2 cellular contexts compared by ENCODE assay signal in the genomic region with DNA sequence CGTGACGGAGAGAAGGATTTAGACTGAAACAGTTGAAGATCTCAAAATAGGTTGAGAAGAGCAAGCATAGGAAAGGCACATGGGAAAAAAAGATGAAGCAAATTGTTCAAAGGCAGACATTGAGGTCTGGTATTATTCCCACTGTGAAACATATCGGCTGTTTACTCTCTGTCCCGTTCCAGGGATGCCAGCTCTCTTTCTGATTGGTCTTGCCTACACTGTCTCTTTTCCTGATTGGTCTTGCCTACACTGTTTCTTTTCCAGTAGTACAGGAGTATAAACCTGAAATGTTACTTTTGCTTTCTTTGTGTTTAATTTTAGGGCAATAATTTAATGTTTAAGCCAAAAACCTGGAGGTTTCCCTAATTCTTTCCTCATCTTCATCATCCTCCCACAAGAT.
TF ChIP-seq lines count a peak whose summit lies in the region.

No MANE protein-coding gene starts in this region.

TF ChIP-seq in GM23338, 12 proteins besides CTCF, POLR2A, EP300 and RAD21:
- no peak for TF ChIP-seq CREB1 (CRISPR knock-in tag; IDR thresholded peaks at IDR 0.05; ENCODE audit: low read depth)
- no peak for TF ChIP-seq REST (IDR thresholded peaks at IDR 0.05; ENCODE audit: unreplicated experiment)
- no peak for TF ChIP-seq EZH2phosphoT487 (IDR thresholded peaks at IDR 0.05; ENCODE audit: unreplicated experiment)
- TF ChIP-seq EZH2 (IDR thresholded peaks at IDR 0.05; ENCODE audit: low read depth, unreplicated experiment), result no peak
- TF ChIP-seq ZNF331 (CRISPR knock-in tag; IDR thresholded peaks at IDR 0.05; ENCODE audit: low read depth), result no peak
- TF ChIP-seq ETS1 (IDR thresholded peaks at IDR 0.05), result no peak
TF ChIP-seq in GM23338: peak in this region for 0.

TF ChIP-seq in SK-N-SH, 30 proteins besides CTCF, POLR2A, EP300 and RAD21:
- TF ChIP-seq RCOR1 (IDR thresholded peaks at IDR 0.05; ENCODE audit: low read length), result no peak
- TF ChIP-seq, protein P1, sequence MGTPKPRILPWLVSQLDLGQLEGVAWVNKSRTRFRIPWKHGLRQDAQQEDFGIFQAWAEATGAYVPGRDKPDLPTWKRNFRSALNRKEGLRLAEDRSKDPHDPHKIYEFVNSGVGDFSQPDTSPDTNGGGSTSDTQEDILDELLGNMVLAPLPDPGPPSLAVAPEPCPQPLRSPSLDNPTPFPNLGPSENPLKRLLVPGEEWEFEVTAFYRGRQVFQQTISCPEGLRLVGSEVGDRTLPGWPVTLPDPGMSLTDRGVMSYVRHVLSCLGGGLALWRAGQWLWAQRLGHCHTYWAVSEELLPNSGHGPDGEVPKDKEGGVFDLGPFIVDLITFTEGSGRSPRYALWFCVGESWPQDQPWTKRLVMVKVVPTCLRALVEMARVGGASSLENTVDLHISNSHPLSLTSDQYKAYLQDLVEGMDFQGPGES (IDR thresholded peaks at IDR 0.05; ENCODE audit: low read depth, low read length), result no peak
